Comparison of ENCODE assay signal across 25 cellular contexts in genomic region chr5:2217219-2217618, GRCh38.
"Had no signal": no experiment of that assay in that cellular context is flagged by ENCODE, and none has a peak within 500 bp of the region (broad histone marks: within the 10 kb centered on the region; RNA-seq: fewer than 3 reads in every experiment).

No MANE protein-coding gene starts in this region.

- H3K4me1 ChIP-seq: gastroesophageal sphincter, heart left ventricle, left lung, prostate gland, right atrium auricular region, sigmoid colon, tibial nerve, upper lobe of left lung had no signal

- H3K4me3 ChIP-seq: dorsolateral prefrontal cortex, gastroesophageal sphincter, heart left ventricle, hepatocyte, left lung, mucosa of descending colon, neural progenitor cell, prostate gland, right atrium auricular region, sigmoid colon, thoracic aorta, tibial nerve, upper lobe of left lung had no signal

- H3K9me3 ChIP-seq: gastroesophageal sphincter, heart left ventricle, left lung, mucosa of descending colon, prostate gland, right atrium auricular region, sigmoid colon, thoracic aorta, upper lobe of left lung had no signal

- H3K36me3 ChIP-seq: gastroesophageal sphincter, heart left ventricle, left lung, neural progenitor cell, prostate gland, right atrium auricular region, sigmoid colon, thoracic aorta, tibial nerve, upper lobe of left lung had no signal

- H2AFZ ChIP-seq: hepatocyte, neural progenitor cell had no signal

- H3K4me2 ChIP-seq: hepatocyte, neural progenitor cell had no signal

- FAIRE-seq: colon, islet of Langerhans, urothelium cell line had no signal

- H3K9ac ChIP-seq: neural progenitor cell had no signal

- ATAC-seq: esophagus mucosa; gastroesophageal sphincter; heart left ventricle; left cardiac atrium; left lung; mucosa of descending colon; naive thymus-derived CD4-positive, alpha-beta T cell; stimulated activated naive B cell treated with anti-CD40 and anti-IgM and Interleukin-4, amounts not matched to agents 10 μg/mL and 1 μg/mL and 100 μg/mL, for 72 hours had no signal

- H3K27me3 ChIP-seq: hepatocyte, left lung, right atrium auricular region, tibial nerve, upper lobe of left lung had no signal

- DNase-seq: dorsolateral prefrontal cortex; effector CD8-positive, alpha-beta T cell; endodermal cell; foreskin fibroblast; heart left ventricle; left cardiac atrium; left lung; mesenchymal stem cell; mucosa of descending colon; naive thymus-derived CD4-positive, alpha-beta T cell; sigmoid colon; stimulated activated naive B cell treated with anti-CD40 and anti-IgM and Interleukin-4, amounts not matched to agents 10 μg/mL and 1 μg/mL and 100 μg/mL, for 72 hours; upper lobe of left lung had no signal

- H3K27ac ChIP-seq: dorsolateral prefrontal cortex, epithelial cell of prostate, gastroesophageal sphincter, heart left ventricle, hepatocyte, left lung, neural progenitor cell, prostate gland, right atrium auricular region, sigmoid colon, thoracic aorta, tibial nerve, upper lobe of left lung had no signal

- H3K79me2 ChIP-seq: hepatocyte had no signal
